Comparison of ENCODE assay signal across 8 cellular contexts in the genomic region with DNA sequence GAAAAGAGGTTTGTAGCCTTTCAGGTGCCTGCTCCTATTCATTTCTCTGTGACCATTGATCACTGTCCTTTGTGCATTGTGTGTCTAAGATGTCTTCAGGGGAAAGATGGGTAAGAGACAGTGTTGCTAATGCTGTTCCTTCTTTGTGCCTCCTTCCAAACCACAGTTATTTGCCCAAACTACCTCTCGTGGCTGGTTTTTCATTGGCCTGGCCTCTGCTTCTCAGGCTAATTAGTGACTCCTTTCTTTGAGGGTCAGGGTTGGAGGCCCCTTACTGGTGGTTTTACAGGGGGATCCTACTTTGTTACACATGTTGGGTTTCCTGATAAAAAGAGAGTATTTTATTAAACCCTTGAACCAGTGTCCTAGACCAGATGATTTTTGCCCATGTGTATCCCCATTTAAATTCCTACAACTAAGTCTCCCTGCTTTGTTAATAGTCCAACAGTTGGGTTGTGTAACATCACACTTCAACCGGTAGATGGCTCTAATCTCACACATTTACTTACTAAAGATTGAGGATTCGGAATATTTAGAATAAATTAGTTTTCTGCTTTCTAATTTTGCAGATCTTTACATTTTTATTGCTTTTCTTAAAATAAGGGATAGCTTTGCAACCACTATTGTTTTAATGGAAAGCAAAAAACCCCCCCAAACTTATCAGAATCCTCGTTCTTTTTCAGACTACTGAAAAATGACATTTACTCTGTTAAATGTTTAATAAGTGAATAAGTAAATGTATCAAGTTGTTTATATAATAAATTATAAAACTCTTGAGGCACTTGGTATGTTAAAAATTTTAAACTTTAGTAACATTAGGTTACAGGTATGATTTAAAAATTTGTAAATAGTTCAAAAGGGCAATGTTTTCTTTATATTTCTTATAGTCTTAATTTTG. TPM values are rescaled to one million over a fixed set of nuclear protein-coding genes. Genes with fewer than 3 reads are reported as not detected.
DNase-seq lines count a peak whose midpoint lies in the region; ATAC-seq, FAIRE-seq and TF ChIP-seq lines count a peak whose summit lies in the region.

No MANE protein-coding gene starts in this region.

- FAIRE-seq in D721Med (lab: Jason Lieb, UNC) (no peak), urothelium cell line (lab: Jason Lieb, UNC) (no peak)

- ATAC-seq in GM18868 (IDR thresholded peaks at IDR 0.05; ENCODE audit: unreplicated experiment), result no peak
- ATAC-seq in HG03565 (IDR thresholded peaks at IDR 0.05; ENCODE audit: unreplicated experiment), result no peak

- CTCF ChIA-PET in HEK293T (lab: Yijun Ruan, JAX), result interaction anchor here (0.6 to 0.7 kb wide), 3 partner anchors 53 to 1982 kb away, joined by 3 to 6 read pairs (median 3); no protein-coding TSS in a partner anchor

- peak; percentile 72 for TF ChIP-seq CTCF in D721Med (IDR thresholded peaks at IDR 0.05; ENCODE audit: insufficient read depth, missing control alignments)
- peak; percentile 62 for TF ChIP-seq CTCF in choroid plexus epithelial cell (conservative IDR thresholded peaks at IDR 0.05; ENCODE audit: low read depth, low read length)

- POLR2A ChIA-PET in HEK293T (lab: Yijun Ruan, JAX), result no interaction called here

- H3K4me3 ChIP-seq in choroid plexus epithelial cell (ENCODE audit: low read depth, low read length), result peak overlapping the region; percentile 89

- DNase-seq in D721Med (ENCODE audit: insufficient read length, low spot score) (no peak), HEK293T (ENCODE audit: extremely low spot score) (peak; percentile 23), OCI-M1 (lab: John Stamatoyannopoulos, UW) (peak; percentile 78), choroid plexus epithelial cell (ENCODE audit: low read depth) (peak; percentile 80), lung microvascular endothelial cell (ENCODE audit: low read depth in 2 of 2) (peak; percentile 64 to 72), urothelium cell line (ENCODE audit: low spot score) (peak; percentile 43)

TF ChIP-seq in HEK293T, 16 proteins besides CTCF, POLR2A, EP300 and RAD21:
- TF ChIP-seq TARDBP (IDR thresholded peaks at IDR 0.05) (no peak), ELF4 (IDR thresholded peaks at IDR 0.05) (no peak), SUZ12 (IDR thresholded peaks at IDR 0.05) (no peak), BHLHE40 (IDR thresholded peaks at IDR 0.05; ENCODE audit: borderline replicate concordance) (no peak), LEF1 (IDR thresholded peaks at IDR 0.05; ENCODE audit: borderline replicate concordance) (no peak), NFRKB (IDR thresholded peaks at IDR 0.05) (no peak), L3MBTL2 (conservative IDR thresholded peaks at IDR 0.05) (no peak)
TF ChIP-seq in HEK293T: peak in this region for 0.

RNA-seq across cellular contexts. Expression of a gene that starts 2.4 kb away (rescaled TPM):
- 2.6 and 6.2 TPM in 2 replicates for total RNA-seq in lung microvascular endothelial cell

RNA-seq across cellular contexts. Expression of a gene that starts 32.2 kb away (rescaled TPM):
- total RNA-seq in lung microvascular endothelial cell, result 7.8 and 13.3 TPM in 2 replicates
